In genomic region chr6:167699141-167700036, GRCh38 we compare ENCODE assay signal across 8 cellular contexts.
A peak's percentile ranks its signal among the peaks of the same experiment; 100 is the strongest.
DNase-seq lines count a peak whose midpoint lies in the region; ATAC-seq and TF ChIP-seq lines count a peak whose summit lies in the region.

No MANE protein-coding gene starts in this region.

- no peaks in the 10 kb centered on the region for H3K79me2 ChIP-seq in PC-3 (ENCODE audit: low read length)

- H3K9me3 Mint-ChIP-seq in activated naive CD8-positive, alpha-beta T cell treated with anti-CD3 and anti-CD28 coated beads, Interleukin-2, amount 10 ng/mL, durations not matched to agents 7 days and 5 days: peaks cover under 1% of the 10 kb centered on the region
- H3K9me3 Mint-ChIP-seq in HFFc6: peaks cover 33% of the 10 kb centered on the region

- no peaks in the 10 kb centered on the region for H4K20me1 ChIP-seq in PC-3 (ENCODE audit: low read length)

- peak overlapping the region; percentile 72 for H3K4me3 Mint-ChIP-seq in activated naive CD8-positive, alpha-beta T cell treated with anti-CD3 and anti-CD28 coated beads, Interleukin-2, amount 10 ng/mL, durations not matched to agents 7 days and 5 days
- H3K4me3 Mint-ChIP-seq in HFFc6: no peak overlapping the region

- H3K4me1 Mint-ChIP-seq in activated naive CD8-positive, alpha-beta T cell treated with anti-CD3 and anti-CD28 coated beads, Interleukin-2, amount 10 ng/mL, durations not matched to agents 7 days and 5 days: peaks cover 17% of the 10 kb centered on the region
- H3K4me1 Mint-ChIP-seq in HFFc6 (ENCODE audit: low read depth): no peaks in the 10 kb centered on the region

- H3K9ac ChIP-seq in PC-3 (ENCODE audit: low read length): peak overlapping the region; percentile 58

- H3K27me3 Mint-ChIP-seq in activated naive CD8-positive, alpha-beta T cell treated with anti-CD3 and anti-CD28 coated beads, Interleukin-2, amount 10 ng/mL, durations not matched to agents 7 days and 5 days: peaks cover 36% of the 10 kb centered on the region
- no peaks in the 10 kb centered on the region for H3K27me3 Mint-ChIP-seq in HFFc6 (ENCODE audit: insufficient read depth)

- H3K4me3 ChIP-seq in PC-3 (ENCODE audit: low read length): no peak overlapping the region

- peak overlapping the region; percentile 95 for H3K27ac Mint-ChIP-seq in activated naive CD8-positive, alpha-beta T cell treated with anti-CD3 and anti-CD28 coated beads, Interleukin-2, amount 10 ng/mL, durations not matched to agents 7 days and 5 days
- no peak overlapping the region for H3K27ac Mint-ChIP-seq in HFFc6

- no peaks in the 10 kb centered on the region for H3K9me3 ChIP-seq in PC-3 (ENCODE audit: low read length)

- no TSS peak for BruUV-seq in PC-3 (replicated peaks; lab: Mats Ljungman, UMichigan)

- TF ChIP-seq CTCF in PC-3 (conservative IDR thresholded peaks at IDR 0.05; ENCODE audit: low read depth, low read length) (no peak), HFFc6 (IDR thresholded peaks at IDR 0.05) (no peak)

- peak; percentile 38 for TF ChIP-seq POLR2A in GM18505 (IDR thresholded peaks at IDR 0.05; ENCODE audit: borderline replicate concordance, extremely low read depth, insufficient read depth, insufficient read length)

- DNase-seq in PC-3 (peak; percentile 46), left kidney (ENCODE audit: low read depth, low spot score) (peak; percentile 62), HFFc6 (no peak), NCI-H1417 treated with DMSO at 0.1 percent for 48 hours (lab: John Stamatoyannopoulos, UW) (no peak)
- peak; percentile 65 for DNase-seq in activated naive CD8-positive, alpha-beta T cell treated with anti-CD3 and anti-CD28 coated beads, Interleukin-2, amount 10 ng/mL, durations not matched to agents 7 days and 5 days
- DNase-seq in stimulated activated CD4-positive, alpha-beta T cell treated with anti-CD3 and anti-CD28 coated beads, TNF-alpha, amount 100 ng/mL, for 24 hours (ENCODE audit: low read depth in 3 of 3): peak; percentile 8 to 68 (median 9)

- no peaks in the 10 kb centered on the region for H3K36me3 ChIP-seq in PC-3 (ENCODE audit: low read depth, low read length)

- H3K4me2 ChIP-seq in PC-3 (ENCODE audit: low read length): peak overlapping the region; percentile 56

- no peaks in the 10 kb centered on the region for H3K27me3 ChIP-seq in PC-3 (ENCODE audit: low read length)

- H3F3A ChIP-seq in PC-3 (ENCODE audit: low read length, unreplicated experiment): no peaks in the 10 kb centered on the region

- ATAC-seq in GM18505 (IDR thresholded peaks at IDR 0.05; ENCODE audit: unreplicated experiment): peak; percentile 94
- ATAC-seq in HG02840 (IDR thresholded peaks at IDR 0.05; ENCODE audit: low FRiP score, unreplicated experiment): peak; percentile 83
- 0 out of 2 replicates have a peak, but pooled peaks have one; percentile 24 for ATAC-seq in PC-3
- peak; percentile 96 for ATAC-seq in activated naive CD8-positive, alpha-beta T cell treated with anti-CD3 and anti-CD28 coated beads, Interleukin-2, amount 10 ng/mL, durations not matched to agents 7 days and 5 days (ENCODE audit: low read depth)

- H3K27ac ChIP-seq in PC-3 (ENCODE audit: low read length): peak overlapping the region; percentile 84

- peaks cover 15% of the 10 kb centered on the region for H3K4me1 ChIP-seq in PC-3 (ENCODE audit: insufficient read depth, low read length)

- H2AFZ ChIP-seq in PC-3 (ENCODE audit: low read length): peak overlapping the region; percentile 79

- intact Hi-C loops in PC-3 (cut with micrococcal nuclease): no loop called here

- POLR2A ChIA-PET in PC-3 (lab: Charles Lee; ENCODE audit: unreplicated experiment): no interaction called here
- POLR2A ChIA-PET in activated naive CD8-positive, alpha-beta T cell treated with anti-CD3 and anti-CD28 coated beads, Interleukin-2, amount 10 ng/mL, durations not matched to agents 7 days and 5 days (lab: Charles Lee): interaction anchor here (0.8 to 1.0 kb wide), 2 partner anchors 46 to 700 kb away, joined by 3 read pairs; partner anchors contain the start of gene CEP43

- no peaks in the 10 kb centered on the region for H3K9me2 ChIP-seq in PC-3 (replicated peaks; ENCODE audit: low read length)

- CTCF ChIA-PET in PC-3 (lab: Charles Lee): no interaction called here

- no peaks in the 10 kb centered on the region for H3K36me3 Mint-ChIP-seq in activated naive CD8-positive, alpha-beta T cell treated with anti-CD3 and anti-CD28 coated beads, Interleukin-2, amount 10 ng/mL, durations not matched to agents 7 days and 5 days
- no peaks in the 10 kb centered on the region for H3K36me3 Mint-ChIP-seq in HFFc6 (ENCODE audit: low read depth)

Comparison
In these comparisons a context has a peak if more than half of its experiments do, and no peak if none do; other contexts are left out.
1. ATAC-seq: peak in every context shown above with its lines; median percentile 96 in activated naive CD8-positive, alpha-beta T cell treated with anti-CD3 and anti-CD28 coated beads, Interleukin-2, amount 10 ng/mL, durations not matched to agents 7 days and 5 days; 94 in GM18505; 83 in HG02840; 24 in PC-3.
2. DNase-seq: peak in PC-3 (single experiment), activated naive CD8-positive, alpha-beta T cell treated with anti-CD3 and anti-CD28 coated beads, Interleukin-2, amount 10 ng/mL, durations not matched to agents 7 days and 5 days (single experiment), left kidney (single experiment) and stimulated activated CD4-positive, alpha-beta T cell treated with anti-CD3 and anti-CD28 coated beads, TNF-alpha, amount 100 ng/mL, for 24 hours (3 of 3); none in HFFc6 (single experiment) and NCI-H1417 treated with DMSO at 0.1 percent for 48 hours (single experiment).